Comparison of ENCODE assay signal across 8 cellular contexts in genomic region chr15:78811124-78811824, GRCh38. TPM values are rescaled to one million over a fixed set of nuclear protein-coding genes. Genes with fewer than 3 reads are reported as not detected.
DNase-seq lines count a peak whose midpoint lies in the region; ATAC-seq and TF ChIP-seq lines count a peak whose summit lies in the region.

A gene with protein sequence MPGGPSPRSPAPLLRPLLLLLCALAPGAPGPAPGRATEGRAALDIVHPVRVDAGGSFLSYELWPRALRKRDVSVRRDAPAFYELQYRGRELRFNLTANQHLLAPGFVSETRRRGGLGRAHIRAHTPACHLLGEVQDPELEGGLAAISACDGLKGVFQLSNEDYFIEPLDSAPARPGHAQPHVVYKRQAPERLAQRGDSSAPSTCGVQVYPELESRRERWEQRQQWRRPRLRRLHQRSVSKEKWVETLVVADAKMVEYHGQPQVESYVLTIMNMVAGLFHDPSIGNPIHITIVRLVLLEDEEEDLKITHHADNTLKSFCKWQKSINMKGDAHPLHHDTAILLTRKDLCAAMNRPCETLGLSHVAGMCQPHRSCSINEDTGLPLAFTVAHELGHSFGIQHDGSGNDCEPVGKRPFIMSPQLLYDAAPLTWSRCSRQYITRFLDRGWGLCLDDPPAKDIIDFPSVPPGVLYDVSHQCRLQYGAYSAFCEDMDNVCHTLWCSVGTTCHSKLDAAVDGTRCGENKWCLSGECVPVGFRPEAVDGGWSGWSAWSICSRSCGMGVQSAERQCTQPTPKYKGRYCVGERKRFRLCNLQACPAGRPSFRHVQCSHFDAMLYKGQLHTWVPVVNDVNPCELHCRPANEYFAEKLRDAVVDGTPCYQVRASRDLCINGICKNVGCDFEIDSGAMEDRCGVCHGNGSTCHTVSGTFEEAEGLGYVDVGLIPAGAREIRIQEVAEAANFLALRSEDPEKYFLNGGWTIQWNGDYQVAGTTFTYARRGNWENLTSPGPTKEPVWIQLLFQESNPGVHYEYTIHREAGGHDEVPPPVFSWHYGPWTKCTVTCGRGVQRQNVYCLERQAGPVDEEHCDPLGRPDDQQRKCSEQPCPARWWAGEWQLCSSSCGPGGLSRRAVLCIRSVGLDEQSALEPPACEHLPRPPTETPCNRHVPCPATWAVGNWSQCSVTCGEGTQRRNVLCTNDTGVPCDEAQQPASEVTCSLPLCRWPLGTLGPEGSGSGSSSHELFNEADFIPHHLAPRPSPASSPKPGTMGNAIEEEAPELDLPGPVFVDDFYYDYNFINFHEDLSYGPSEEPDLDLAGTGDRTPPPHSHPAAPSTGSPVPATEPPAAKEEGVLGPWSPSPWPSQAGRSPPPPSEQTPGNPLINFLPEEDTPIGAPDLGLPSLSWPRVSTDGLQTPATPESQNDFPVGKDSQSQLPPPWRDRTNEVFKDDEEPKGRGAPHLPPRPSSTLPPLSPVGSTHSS (N-terminal part only) (minus strand): TSS chr15:78811464. CDS start chr15:78811220, 244 bp downstream.

- peak; percentile 76 for TF ChIP-seq CTCF in GM12872 (IDR thresholded peaks at IDR 0.05; ENCODE audit: insufficient read depth, low read depth, low read length)
- TF ChIP-seq CTCF in PC-9 (conservative IDR thresholded peaks at IDR 0.05): peak; percentile 70
- peak; percentile 76 for TF ChIP-seq CTCF in foreskin fibroblast (IDR thresholded peaks at IDR 0.05; ENCODE audit: low read depth, low read length)
- peak; percentile 59 for TF ChIP-seq CTCF in nephron progenitor cell (IDR thresholded peaks at IDR 0.05)
- peak; percentile 28 to 71 for TF ChIP-seq CTCF in suprapubic skin (IDR thresholded peaks at IDR 0.05)

- 1% methylated on average over 34 of the region's 73 CpGs for WGBS in suprapubic skin

- BruUV-seq in PC-9 (replicated peaks; lab: Mats Ljungman, UMichigan): no TSS peak

- H3K27me3 Mint-ChIP-seq in nephron progenitor cell (ENCODE audit: low read depth, poor library complexity): peaks cover 34% of the 10 kb centered on the region

- DNase-seq in PC-9 (peak in 1 of 2 experiments; percentile 64), activated gamma-delta T cell (lab: John Stamatoyannopoulos, UW) (peak; percentile 36), foreskin fibroblast (peak; percentile 53 to 84), nephron progenitor cell (peak; percentile 91), suprapubic skin (ENCODE audit: low spot score in 2 of 2) (peak in 1 of 2 donors; percentile 77), NCI-H2107 (lab: John Stamatoyannopoulos, UW) (no peak)

- H4K20me1 ChIP-seq in PC-9 (ENCODE audit: insufficient read depth): no peaks in the 10 kb centered on the region

- peaks cover 5% of the 10 kb centered on the region; the same call in 1 of the 2 replicates for H3K4me1 ChIP-seq in PC-9 (replicated peaks; ENCODE audit: insufficient read depth)
- H3K4me1 ChIP-seq in suprapubic skin: peaks cover 16% of the 10 kb centered on the region

- intact Hi-C loops in PC-9 (cut with micrococcal nuclease; ENCODE audit: unreplicated experiment): no loop called here

- TF ChIP-seq POLR2A in suprapubic skin (IDR thresholded peaks at IDR 0.05): no peak

- H3K4me2 ChIP-seq in PC-9: peak within 1 kb of the TSS; percentile 68

- peak within 1 kb of the TSS; percentile 60; the same call in 1 of the 2 replicates for H2AFZ ChIP-seq in PC-9

- no peaks in the 10 kb centered on the region for H3K9me3 Mint-ChIP-seq in nephron progenitor cell

- POLR2A ChIA-PET in PC-9 (lab: Charles Lee; ENCODE audit: unreplicated experiment): interaction anchor here (0.6 kb wide), 1 partner anchor 63 kb away, joined by 10 read pairs; no protein-coding TSS in a partner anchor

- CTCF ChIA-PET in PC-9 (lab: Charles Lee): interaction anchor here (1.1 kb wide), 1 partner anchor 358 kb away, joined by 4 read pairs; no protein-coding TSS in a partner anchor

- H3K79me2 ChIP-seq in PC-9 (ENCODE audit: low read depth): no peaks in the 10 kb centered on the region

- H3K9me3 ChIP-seq in PC-9 (ENCODE audit: insufficient read depth, low read depth) (no peaks in the 10 kb centered on the region), suprapubic skin (no peaks in the 10 kb centered on the region)

- H3K36me3 ChIP-seq in PC-9 (ENCODE audit: low read depth) (no peaks in the 10 kb centered on the region), suprapubic skin (no peaks in the 10 kb centered on the region)

- ATAC-seq in HG02610 (IDR thresholded peaks at IDR 0.05; ENCODE audit: unreplicated experiment): peak; percentile 54

- peak within 1 kb of the TSS; percentile 48 for H3K4me3 ChIP-seq in PC-9
- H3K4me3 ChIP-seq in foreskin fibroblast (ENCODE audit: low read depth in 1 of 2, low read length in 2 of 2): peak within 1 kb of the TSS; percentile 53 to 55
- H3K4me3 ChIP-seq in suprapubic skin: peak within 1 kb of the TSS; percentile 64

- peaks cover 35% of the 10 kb centered on the region for H3K4me1 Mint-ChIP-seq in nephron progenitor cell

- H3K9me2 ChIP-seq in PC-9 (ENCODE audit: insufficient read depth): no peaks in the 10 kb centered on the region

- peak within 1 kb of the TSS; percentile 90 for H3K4me3 Mint-ChIP-seq in nephron progenitor cell

- peaks cover 3% of the 10 kb centered on the region for H3K36me3 Mint-ChIP-seq in nephron progenitor cell (ENCODE audit: low read depth)

- H3F3A ChIP-seq in PC-9 (ENCODE audit: insufficient read depth, low read depth): no peaks in the 10 kb centered on the region

- no peak within 1 kb of the TSS for H3K27ac ChIP-seq in PC-9
- peak within 1 kb of the TSS; percentile 10 for H3K27ac ChIP-seq in suprapubic skin

- no peak for TF ChIP-seq EP300 in suprapubic skin (IDR thresholded peaks at IDR 0.05)

- H3K27me3 ChIP-seq in PC-9 (ENCODE audit: insufficient read depth, low read depth) (peaks cover 31% of the 10 kb centered on the region), suprapubic skin (peaks cover 20% of the 10 kb centered on the region)

- H3K27ac Mint-ChIP-seq in nephron progenitor cell: no peak within 1 kb of the TSS

RNA-seq across cellular contexts. Expression of the gene that starts here (rescaled TPM):
- total RNA-seq in PC-9 (2021) (1.3 and 1.9 TPM in 2 replicates), suprapubic skin (1 to 10 TPM; 1.1 to 1.2 (median 1.2) TPM)
